8 cellular contexts compared by ENCODE assay signal in genomic region chr22:31400023-31400397, GRCh38. TPM values are rescaled to one million over a fixed set of nuclear protein-coding genes. Genes with fewer than 3 reads are reported as not detected.
A peak's percentile ranks its signal among the peaks of the same experiment; 100 is the strongest.
DNase-seq lines count a peak whose midpoint lies in the region; ATAC-seq and TF ChIP-seq lines count a peak whose summit lies in the region.

No MANE protein-coding gene starts in this region.

- intact Hi-C loops in body of pancreas (cut with DNase I): no loop called here

- POLR2A ChIA-PET in BJ (lab: Charles Lee): no interaction called here

- TF ChIP-seq RAD21 in liver (IDR thresholded peaks at IDR 0.05): no peak

- 0 to 1% methylated on average over 11 of the region's 11 CpGs for WGBS in body of pancreas, 2 donors
- whole genome bisulfite sequencing in liver: 2% methylated on average over 11 of the region's 11 CpGs
- WGBS in tibial nerve, 2 donors: 0 to 1% methylated on average over 11 of the region's 11 CpGs

- DNase-seq in BJ (ENCODE audit: low read depth) (no peak), HuH-7.5 (ENCODE audit: low spot score) (peak; percentile 23), body of pancreas (no peak), tibial nerve (ENCODE audit: low spot score in 2 of 2) (no peak), NCI-H2196 (lab: John Stamatoyannopoulos, UW; ENCODE audit: unreplicated experiment) (no peak), NCI-H510A treated with DMSO at 0.1 percent for 48 hours (lab: John Stamatoyannopoulos, UW) (no peak)
- DNase-seq in NK-92 treated with Interleukin-12 subunit alpha and Interleukin-12 subunit beta, amount 100 ng/mL, for 24 hours (lab: John Stamatoyannopoulos, UW): no peak

- TF ChIP-seq EP300 in tibial nerve (IDR thresholded peaks at IDR 0.05): no peak

- no peaks in the 10 kb centered on the region for H3K9me3 ChIP-seq in body of pancreas
- H3K9me3 ChIP-seq in liver (ENCODE audit: control insufficient read depth in 4 of 4, low read length in 3 of 4): no peaks in the 10 kb centered on the region
- no peaks in the 10 kb centered on the region for H3K9me3 ChIP-seq in tibial nerve

- H3K27me3 ChIP-seq in BJ (ENCODE audit: control insufficient read depth, insufficient read depth, low read length) (no peaks in the 10 kb centered on the region), body of pancreas (no peaks in the 10 kb centered on the region), liver (ENCODE audit: control insufficient read depth in 4 of 4, insufficient read depth in 4 of 4, low read length in 3 of 4) (no peaks in the 10 kb centered on the region), tibial nerve (no peaks in the 10 kb centered on the region)

- peak overlapping the region; percentile 87 to 100 for H3K9ac ChIP-seq in liver (ENCODE audit: low read depth in 1 of 2, low read length in 2 of 2)

- CTCF ChIA-PET in BJ (lab: Yijun Ruan, JAX): interaction anchor here (0.8 to 1.4 kb wide), 3 partner anchors 9 to 86 kb away, joined by 3 to 5 read pairs (median 3); no protein-coding TSS in a partner anchor

- TF ChIP-seq CTCF in BJ (IDR thresholded peaks at IDR 0.05; ENCODE audit: insufficient read depth, low read depth, low read length) (no peak), body of pancreas (IDR thresholded peaks at IDR 0.05) (no peak), liver (IDR thresholded peaks at IDR 0.05; ENCODE audit: low read depth, low read length, missing input control) (no peak), tibial nerve (IDR thresholded peaks at IDR 0.05) (no peak)

- H3K27ac ChIP-seq in body of pancreas: peak overlapping the region; percentile 73 to 91 (median 84)
- peak overlapping the region; percentile 74 to 85 for H3K27ac ChIP-seq in liver (ENCODE audit: low read depth in 1 of 2, low read length in 2 of 2)
- peak overlapping the region; percentile 83 to 93 (median 90) for H3K27ac ChIP-seq in tibial nerve

- ATAC-seq in body of pancreas: no peak

- H3K4me3 ChIP-seq in BJ (ENCODE audit: low read depth, low read length): peak overlapping the region; percentile 91
- H3K4me3 ChIP-seq in body of pancreas: peak overlapping the region; percentile 71 to 75
- peak overlapping the region; percentile 83 to 96 (median 91) for H3K4me3 ChIP-seq in liver (ENCODE audit: low read depth in 1 of 3, low read length in 3 of 3)
- H3K4me3 ChIP-seq in tibial nerve: peak overlapping the region; percentile 65 to 86 (median 68)

- peaks cover 6% of the 10 kb centered on the region for H3K36me3 ChIP-seq in BJ (ENCODE audit: control insufficient read depth, insufficient read depth, low read length)
- peaks cover 5 to 8% of the 10 kb centered on the region in 2 donors for H3K36me3 ChIP-seq in body of pancreas (replicated peaks in 1 of 2; ENCODE audit: insufficient read depth in 1 of 2, low read depth in 2 of 2)
- H3K36me3 ChIP-seq in liver (ENCODE audit: control insufficient read depth in 4 of 4, insufficient read depth in 3 of 4, low read depth in 1 of 4, low read length in 3 of 4): peaks cover 5 to 14% (median 12%) of the 10 kb centered on the region in 4 donors
- H3K36me3 ChIP-seq in tibial nerve: peaks cover 0 to 40% (median 4%) of the 10 kb centered on the region in 3 donors

- no peak for TF ChIP-seq POLR2A in body of pancreas (IDR thresholded peaks at IDR 0.05)
- no peak for TF ChIP-seq POLR2A in tibial nerve (IDR thresholded peaks at IDR 0.05)

- peaks cover 22% of the 10 kb centered on the region for H3K4me1 ChIP-seq in body of pancreas
- peaks cover 3 to 26% (median 20%) of the 10 kb centered on the region in 4 donors for H3K4me1 ChIP-seq in liver (ENCODE audit: control insufficient read depth in 4 of 4, insufficient read depth in 4 of 4, low read length in 3 of 4)
- peaks cover 0 to 31% (median 10%) of the 10 kb centered on the region in 4 donors for H3K4me1 ChIP-seq in tibial nerve

TF ChIP-seq in liver, 16 proteins besides CTCF, POLR2A, EP300 and RAD21:
- no peak for TF ChIP-seq REST (IDR thresholded peaks at IDR 0.05)
- peak in 1 of 2 donors; percentile 13 for TF ChIP-seq HNF4A (conservative IDR thresholded peaks at IDR 0.05)

RNA-seq across cellular contexts. Expression of gene DRG1, which starts 0.6 kb away (rescaled TPM):
- polyA plus RNA-seq in BJ (2011; rRNA removed) (70.8 and 100 TPM in 2 replicates), liver (10 to 100 TPM; 23.1 to 30.2 TPM)
- polyA minus RNA-seq in BJ (2011; rRNA and poly(A)+ RNA removed): 35.2 and 48.1 TPM in 2 replicates
- total RNA-seq in body of pancreas (10 to 100 TPM; 18.8 to 37.9 TPM), liver (10 to 100 TPM; 34.7 to 39.7 TPM), tibial nerve (10 to 100 TPM; 35.9 to 86.7 (median 51.9) TPM)

RNA-seq across cellular contexts. Expression of gene PATZ1, which starts 53.9 kb away (rescaled TPM):
- polyA plus RNA-seq in BJ (2011; rRNA removed) (6.2 and 10.1 TPM in 2 replicates), liver (1 to 10 TPM; 3.8 to 9.3 TPM)
- 12.9 and 15.8 TPM in 2 replicates for polyA minus RNA-seq in BJ (2011; rRNA and poly(A)+ RNA removed)
- total RNA-seq in body of pancreas (10 to 100 TPM; 24.1 to 25.1 TPM), liver (10 to 100 TPM; 11.0 to 13.5 TPM), tibial nerve (10 to 100 TPM; 27.1 to 33.5 (median 31.3) TPM)
